Comparison of ENCODE assay signal across 8 cellular contexts in genomic region chr11:8871283-8871775, GRCh38. TPM values are rescaled to one million over a fixed set of nuclear protein-coding genes. Genes with fewer than 3 reads are reported as not detected.
DNase-seq lines count a peak whose midpoint lies in the region; ATAC-seq, FAIRE-seq and TF ChIP-seq lines count a peak whose summit lies in the region.

No MANE protein-coding gene starts in this region.

- H3K36me3 ChIP-seq in A673 (ENCODE audit: insufficient read depth, low read length, poor library complexity, severe bottlenecking) (no peaks in the 10 kb centered on the region), GM23248 (ENCODE audit: low read depth) (no peaks in the 10 kb centered on the region), lower lobe of right lung (no peaks in the 10 kb centered on the region), thoracic aorta (no peaks in the 10 kb centered on the region)

- peak overlapping the region; percentile 29 to 47 for H3K4me3 Mint-ChIP-seq in effector memory CD8-positive, alpha-beta T cell

- H3K9me3 ChIP-seq in A673 (ENCODE audit: low read depth, low read length, poor library complexity, severe bottlenecking) (no peaks in the 10 kb centered on the region), GM23248 (ENCODE audit: low read depth) (no peaks in the 10 kb centered on the region), lower lobe of right lung (no peaks in the 10 kb centered on the region), thoracic aorta (no peaks in the 10 kb centered on the region)

- WGBS in GM23248 (ENCODE audit: low coverage in 1 of 2, low lambda C conversion rate in 2 of 2, missing lambda C conversion rate in 2 of 2), 2 experiments: 0 to 2% methylated on average over 14 to 15 of the region's 15 CpGs

- no peaks in the 10 kb centered on the region for H3K9me3 Mint-ChIP-seq in effector memory CD8-positive, alpha-beta T cell

- H3K36me3 Mint-ChIP-seq in effector memory CD8-positive, alpha-beta T cell (ENCODE audit: insufficient read depth): no peaks in the 10 kb centered on the region

- no peaks in the 10 kb centered on the region for H3K27me3 ChIP-seq in A673 (replicated peaks; ENCODE audit: insufficient read depth, low read depth, low read length, poor library complexity)
- H3K27me3 ChIP-seq in GM23248 (replicated peaks; ENCODE audit: insufficient read depth): no peaks in the 10 kb centered on the region
- H3K27me3 ChIP-seq in lower lobe of right lung (ENCODE audit: low read depth): no peaks in the 10 kb centered on the region
- H3K27me3 ChIP-seq in thoracic aorta (replicated peaks; ENCODE audit: insufficient read depth): no peaks in the 10 kb centered on the region

- peak overlapping the region; percentile 87 for H2AFZ ChIP-seq in GM23248

- DNase-seq in A673 (ENCODE audit: low spot score) (peak; percentile 94), GM23248 (peak; percentile 95), RCC 7860 (ENCODE audit: low spot score) (peak; percentile 35), lower lobe of right lung (peak; percentile 48), thoracic aorta (ENCODE audit: low spot score) (no peak)
- no peak for DNase-seq in effector memory CD8-positive, alpha-beta T cell
- DNase-seq in stimulated activated CD4-positive, alpha-beta T cell treated with anti-CD3 and anti-CD28 coated beads, Interleukin-1b, Interleukin-23, amount 100 ng/mL, for 48 hours: no peak

- peaks cover 16% of the 10 kb centered on the region for H3K4me1 ChIP-seq in A673 (ENCODE audit: insufficient read depth, low read length, poor library complexity, severe bottlenecking)
- peaks cover 44% of the 10 kb centered on the region for H3K4me1 ChIP-seq in GM23248 (ENCODE audit: insufficient read depth)
- H3K4me1 ChIP-seq in lower lobe of right lung: peaks cover 28% of the 10 kb centered on the region
- peaks cover 3 to 15% of the 10 kb centered on the region in 2 donors for H3K4me1 ChIP-seq in thoracic aorta (ENCODE audit: control insufficient read depth in 1 of 2, low read depth in 2 of 2)

- peaks cover 23% of the 10 kb centered on the region for H3K79me2 ChIP-seq in GM23248 (ENCODE audit: insufficient read depth)

- peaks cover 62 to 77% of the 10 kb centered on the region in 2 donors for H3K27me3 Mint-ChIP-seq in effector memory CD8-positive, alpha-beta T cell

- in situ Hi-C loops in GM23248 (cut with MboI): no loop called here

- H3K4me2 ChIP-seq in GM23248 (ENCODE audit: unreplicated experiment): peak overlapping the region; percentile 96

- CTCF ChIA-PET in A673 (lab: Charles Lee): no interaction called here

- POLR2A ChIA-PET in A673 (lab: Charles Lee; ENCODE audit: low non-redundant PET): no interaction called here

- BruUV-seq in A673 (replicated peaks; lab: Mats Ljungman, UMichigan): no TSS peak

- peak overlapping the region; percentile 80 for H3K9ac ChIP-seq in GM23248

- H3F3A ChIP-seq in GM23248 (ENCODE audit: insufficient read depth): peaks cover 39% of the 10 kb centered on the region

- H3K27ac ChIP-seq in A673 (ENCODE audit: low read depth, low read length, poor library complexity, severe bottlenecking): peak overlapping the region; percentile 69
- H3K27ac ChIP-seq in GM23248: peak overlapping the region; percentile 85
- H3K27ac ChIP-seq in lower lobe of right lung: peak overlapping the region; percentile 86
- peak overlapping the region; percentile 14 to 48 for H3K27ac ChIP-seq in thoracic aorta

- no peaks in the 10 kb centered on the region for H3K9me2 ChIP-seq in GM23248 (ENCODE audit: insufficient read depth)

- H3K4me1 Mint-ChIP-seq in effector memory CD8-positive, alpha-beta T cell (ENCODE audit: low read depth in 2 of 2): no peaks in the 10 kb centered on the region

- no peak overlapping the region for H3K27ac Mint-ChIP-seq in effector memory CD8-positive, alpha-beta T cell

- H3K4me3 ChIP-seq in A673 (ENCODE audit: low read depth, low read length, poor library complexity, severe bottlenecking) (peak overlapping the region; percentile 82), GM23248 (peak overlapping the region; percentile 79), lower lobe of right lung (peak overlapping the region; percentile 75), thoracic aorta (peak overlapping the region; percentile 76)

- intact Hi-C loops in A673 (cut with micrococcal nuclease; ENCODE audit: unreplicated experiment) (no loop called here), lower lobe of right lung (cut with DNase I) (no loop called here)

- no peaks in the 10 kb centered on the region for H4K20me1 ChIP-seq in GM23248 (ENCODE audit: insufficient read depth)

- FAIRE-seq in RCC 7860 (lab: Jason Lieb, UNC): no peak

- TF ChIP-seq CTCF in A673 (conservative IDR thresholded peaks at IDR 0.05; ENCODE audit: low read depth, low read length) (no peak), lower lobe of right lung (IDR thresholded peaks at IDR 0.05) (no peak), thoracic aorta (IDR thresholded peaks at IDR 0.05) (no peak)

- ATAC-seq in effector memory CD8-positive, alpha-beta T cell (replicated peaks): no peak
- ATAC-seq in lower lobe of right lung (peak; percentile 75 to 79), thoracic aorta (ENCODE audit: insufficient number of reproducible peaks, low FRiP score, low read depth) (peak; percentile 80), HG03135 (IDR thresholded peaks at IDR 0.05; ENCODE audit: unreplicated experiment) (no peak)

RNA-seq across cellular contexts. Expression of gene AKIP1, which starts 39.7 kb away (rescaled TPM):
- total RNA-seq in A673 (2021): 26.7 and 28.9 TPM in 2 replicates
- 49.6 and 58.4 TPM in 2 replicates for total RNA-seq in GM23248 (2014; rRNA removed; shearing (Covaris generic))
- polyA plus RNA-seq in GM23248 (2016; fragmentation: Nextera tagmentation; extraction: Ambion mirVana): 41.1 and 42.8 TPM in 2 replicates
- 24.1 TPM for total RNA-seq in lower lobe of right lung
- 10 to 100 TPM; 28.8 to 58.7 TPM for total RNA-seq in thoracic aorta

Comparison
In these comparisons a context has a peak if more than half of its experiments do, and no peak if none do; other contexts are left out.
1. DNase-seq: peak in A673 (single experiment), GM23248 (single experiment), RCC 7860 (single experiment) and lower lobe of right lung (single experiment); none in effector memory CD8-positive, alpha-beta T cell (0 of 3), thoracic aorta (single experiment) and stimulated activated CD4-positive, alpha-beta T cell treated with anti-CD3 and anti-CD28 coated beads, Interleukin-1b, Interleukin-23, amount 100 ng/mL, for 48 hours (single experiment).
2. H3K27ac ChIP-seq: peak in every context shown above with its lines; median percentile 86 in lower lobe of right lung; 85 in GM23248; 69 in A673; 31 in thoracic aorta.
3. ATAC-seq: peak in lower lobe of right lung (2 of 2) and thoracic aorta (single experiment); none in effector memory CD8-positive, alpha-beta T cell (single experiment) and HG03135 (single experiment).
4. Peak in every context shown above with its lines, with median percentiles within 50 percentile points of each other: H3K4me3 ChIP-seq.